Comparison of ENCODE assay signal across 10 cellular contexts in genomic region chr2:105787376-105788318, GRCh38. TPM values are rescaled to one million over a fixed set of nuclear protein-coding genes. Genes with fewer than 3 reads are reported as not detected.
DNase-seq lines count a peak whose midpoint lies in the region; ATAC-seq, FAIRE-seq and TF ChIP-seq lines count a peak whose summit lies in the region.
"Had no signal": no experiment of that assay in that cellular context is flagged by ENCODE, and none has a peak within 500 bp of the region (broad histone marks: within the 10 kb centered on the region; RNA-seq: fewer than 3 reads in every experiment).

No MANE protein-coding gene starts in this region.

- no peaks in the 10 kb centered on the region for H3K27me3 ChIP-seq in osteoblast (ENCODE audit: insufficient read depth, low read length)

- H3K27ac Mint-ChIP-seq in activated naive CD4-positive, alpha-beta T cell treated with anti-CD3 and anti-CD28 coated beads, Interleukin-2, amount 50 U/mL, for 24 hours = peak overlapping the region; percentile 85

- peak; percentile 65 for FAIRE-seq in GM18507 (lab: Jason Lieb, UNC)

- DNase-seq in GM18507 (ENCODE audit: extremely low spot score, insufficient read length, low read depth) = no peak
- peak; percentile 32 for DNase-seq in NOMO-1 treated with DMSO at 0.1 percent for 48 hours (lab: John Stamatoyannopoulos, UW; ENCODE audit: unreplicated experiment)
- no peak for DNase-seq in osteoblast (ENCODE audit: insufficient read length, low spot score, missing footprints)
- no peak for DNase-seq in mesenteric fat pad (ENCODE audit: low spot score)
- DNase-seq in DMS79 (lab: John Stamatoyannopoulos, UW) = no peak
- DNase-seq in posterior vena cava (ENCODE audit: low spot score) = no peak
- DNase-seq: amniotic stem cell, NCI-H345 had no signal

- peaks cover 26% of the 10 kb centered on the region for H3K4me1 ChIP-seq in osteoblast (ENCODE audit: insufficient read depth, low read length)

- no peak for ATAC-seq in GM21367 (IDR thresholded peaks at IDR 0.05; ENCODE audit: unreplicated experiment)

- intact Hi-C loops in posterior vena cava (cut with DNase I) = no loop called here

- peak overlapping the region; percentile 3 for H3K4me2 ChIP-seq in osteoblast (ENCODE audit: insufficient read depth, low read length)

- peaks cover 48% of the 10 kb centered on the region for H3K79me2 ChIP-seq in osteoblast (ENCODE audit: insufficient read depth, low read length)

- no peaks in the 10 kb centered on the region for H3K9me3 ChIP-seq in osteoblast (ENCODE audit: low read depth, low read length)

- H2AFZ ChIP-seq in osteoblast (ENCODE audit: low read length) = no peak overlapping the region

- no peak overlapping the region for H3K27ac ChIP-seq in osteoblast (ENCODE audit: low read depth, low read length)

- peaks cover 4% of the 10 kb centered on the region for H3K36me3 Mint-ChIP-seq in activated naive CD4-positive, alpha-beta T cell treated with anti-CD3 and anti-CD28 coated beads, Interleukin-2, amount 50 U/mL, for 24 hours

- H3K27me3 Mint-ChIP-seq in activated naive CD4-positive, alpha-beta T cell treated with anti-CD3 and anti-CD28 coated beads, Interleukin-2, amount 50 U/mL, for 24 hours = no peaks in the 10 kb centered on the region

- peaks cover 100% of the 10 kb centered on the region for H3K4me1 Mint-ChIP-seq in activated naive CD4-positive, alpha-beta T cell treated with anti-CD3 and anti-CD28 coated beads, Interleukin-2, amount 50 U/mL, for 24 hours

- H3K36me3 ChIP-seq in osteoblast (ENCODE audit: insufficient read depth, low read length) = no peaks in the 10 kb centered on the region

- no peak overlapping the region for H3K4me3 ChIP-seq in osteoblast (ENCODE audit: insufficient read depth, low read length)

- TF ChIP-seq CTCF in osteoblast (IDR thresholded peaks at IDR 0.05; ENCODE audit: extremely low read depth, low read depth, low read length) = peak; percentile 46

- peak overlapping the region; percentile 49 for H3K4me3 Mint-ChIP-seq in activated naive CD4-positive, alpha-beta T cell treated with anti-CD3 and anti-CD28 coated beads, Interleukin-2, amount 50 U/mL, for 24 hours

- H4K20me1 ChIP-seq in osteoblast (ENCODE audit: insufficient read depth, low read length) = peaks cover 17% of the 10 kb centered on the region

- H3K9me3 Mint-ChIP-seq in activated naive CD4-positive, alpha-beta T cell treated with anti-CD3 and anti-CD28 coated beads, Interleukin-2, amount 50 U/mL, for 24 hours = no peaks in the 10 kb centered on the region

RNA-seq across cellular contexts. Expression of gene NCK2, which starts 42.9 kb away (rescaled TPM):
- 26.8 and 28.6 TPM in 2 replicates for total RNA-seq in osteoblast
- total RNA-seq in mesenteric fat pad = 39.7 TPM
- 10 to 100 TPM; 32.8 to 42.6 TPM for total RNA-seq in posterior vena cava
